6 cellular contexts compared by ENCODE assay signal in the genomic region with DNA sequence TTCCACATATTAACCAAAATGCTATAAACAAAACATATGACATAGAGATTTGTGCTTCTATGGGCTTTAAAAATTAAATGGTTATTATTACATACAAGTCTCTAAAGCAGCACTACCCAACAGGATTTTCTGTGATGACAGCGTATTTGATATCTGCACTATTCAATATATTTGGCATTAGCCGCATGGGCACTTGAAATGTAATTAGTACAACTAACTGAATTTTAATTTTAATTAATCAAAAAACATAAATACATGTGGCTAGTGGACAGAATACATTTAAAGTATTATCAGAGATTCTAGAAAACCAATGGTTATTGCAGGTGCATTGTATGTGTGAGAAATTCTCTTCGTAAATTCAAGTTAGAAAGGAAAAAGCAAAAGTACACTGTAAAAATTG.
"Had no signal": no experiment of that assay in that cellular context is flagged by ENCODE, and none has a peak within 500 bp of the region (broad histone marks: within the 10 kb centered on the region; RNA-seq: fewer than 3 reads in every experiment).

No MANE protein-coding gene starts in this region.

- DNase-seq: GDM1, GF-D8 had no signal

- FAIRE-seq: G401.6, GM12891, GM12892, GM18507 had no signal
